ENCODE assay signal across 28 cellular contexts in the genomic region with DNA sequence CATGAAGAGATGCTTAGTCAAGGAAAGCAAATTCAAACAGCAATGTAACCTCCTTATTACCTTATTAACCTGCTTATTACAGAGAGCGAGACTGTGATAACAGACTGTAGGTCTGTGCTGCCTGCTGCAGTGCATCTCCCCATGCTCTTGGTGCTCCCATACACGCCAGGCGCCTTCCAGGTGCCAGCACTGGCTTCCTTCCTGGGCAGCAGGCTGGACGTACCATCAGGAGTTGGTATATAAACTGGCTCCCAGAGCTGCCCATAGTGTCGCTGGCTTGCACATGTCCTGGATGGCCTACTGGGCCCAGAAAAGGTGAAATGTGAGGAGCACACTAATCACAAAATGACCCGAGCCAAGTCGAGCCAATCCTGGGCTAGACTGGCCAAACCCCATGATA.
"Had no signal": no experiment of that assay in that cellular context is flagged by ENCODE, and none has a peak within 500 bp of the region (broad histone marks: within the 10 kb centered on the region; RNA-seq: fewer than 3 reads in every experiment).

No MANE protein-coding gene starts in this region.

- H3K27ac ChIP-seq: RWPE1, VCaP had no signal

- H3K27me3 Mint-ChIP-seq: activated CD4-positive, alpha-beta memory T cell treated with anti-CD3 and anti-CD28 coated beads, Interleukin-2, amount 10 ng/mL, durations not matched to agents 7 days and 5 days; activated naive CD4-positive, alpha-beta T cell treated with anti-CD3 and anti-CD28 coated beads, Interleukin-2, amount 10 ng/mL, durations not matched to agents 7 days and 5 days; activated naive CD8-positive, alpha-beta T cell treated with anti-CD3 and anti-CD28 coated beads for 36 hours; T-cell had no signal

- H3K9me3 Mint-ChIP-seq: activated CD4-positive, alpha-beta memory T cell treated with anti-CD3 and anti-CD28 coated beads, Interleukin-2, amount 10 ng/mL, durations not matched to agents 7 days and 5 days; activated naive CD4-positive, alpha-beta T cell treated with anti-CD3 and anti-CD28 coated beads, Interleukin-2, amount 10 ng/mL, durations not matched to agents 7 days and 5 days; activated naive CD8-positive, alpha-beta T cell treated with anti-CD3 and anti-CD28 coated beads for 36 hours; activated T-cell treated with anti-CD3 and anti-CD28 coated beads, Interleukin-2, amount 50 U/mL, for 72 hours; activated T-helper 2 cell treated with anti-CD3 and anti-CD28 coated beads, Interferon-gamma antibody, Interleukin-2, Interleukin-4, amounts not matched to agents 10 μg/mL and 5 μg/mL and 100 μg/mL, durations not matched to agents 14 hours and 24 hours and 36 hours; T-cell had no signal

- H3K4me3 Mint-ChIP-seq: activated CD4-positive, alpha-beta memory T cell treated with anti-CD3 and anti-CD28 coated beads, Interleukin-2, amount 10 ng/mL, durations not matched to agents 7 days and 5 days; activated naive CD4-positive, alpha-beta T cell treated with anti-CD3 and anti-CD28 coated beads, Interleukin-2, amount 10 ng/mL, durations not matched to agents 7 days and 5 days; activated naive CD8-positive, alpha-beta T cell treated with anti-CD3 and anti-CD28 coated beads for 36 hours; activated T-cell treated with anti-CD3 and anti-CD28 coated beads, Interleukin-2, amount 50 U/mL, for 72 hours; T-cell had no signal

- DNase-seq: activated CD4-positive, alpha-beta memory T cell treated with anti-CD3 and anti-CD28 coated beads, Interleukin-2, amount 10 ng/mL, durations not matched to agents 7 days and 5 days; activated CD4-positive, alpha-beta T cell treated with anti-CD3 and anti-CD28 coated beads, Interleukin-2, amount 50 U/mL, for 1 hour; activated CD4-positive, CD25-positive, alpha-beta regulatory T cell; activated gamma-delta T cell treated with Interleukin-2 at 50 U/mL for 16 hours; activated naive CD4-positive, alpha-beta T cell treated with anti-CD3 and anti-CD28 coated beads, Interleukin-2, amount 10 ng/mL, durations not matched to agents 7 days and 5 days; activated naive CD8-positive, alpha-beta T cell treated with anti-CD3 and anti-CD28 coated beads for 36 hours; activated T-cell treated with anti-CD3 and anti-CD28 coated beads for 4 hours; activated T-cell treated with anti-CD3 and anti-CD28 coated beads, Interleukin-2, amount 50 U/mL, for 72 hours; anterior cingulate cortex; Karpas-422; MM.1S; NCI-H1105; NCI-H1436; NCI-H1694 treated with DMSO at 0.1 percent for 48 hours; NCI-H2029 treated with DMSO at 0.1 percent for 48 hours; NCI-H345; NCI-H510A; NCI-H526 treated with DMSO at 0.1 percent for 48 hours; NCI-H82; NK-92 treated with Interleukin-12 subunit alpha and Interleukin-12 subunit beta, amount 100 ng/mL, for 24 hours; OCI-M1; SHP77 treated with DMSO at 0.1 percent for 48 hours; T-cell; T-helper 2 cell; T1000 had no signal

- H3K27ac Mint-ChIP-seq: activated CD4-positive, alpha-beta memory T cell treated with anti-CD3 and anti-CD28 coated beads, Interleukin-2, amount 10 ng/mL, durations not matched to agents 7 days and 5 days; activated naive CD4-positive, alpha-beta T cell treated with anti-CD3 and anti-CD28 coated beads, Interleukin-2, amount 10 ng/mL, durations not matched to agents 7 days and 5 days; activated naive CD8-positive, alpha-beta T cell treated with anti-CD3 and anti-CD28 coated beads for 36 hours; activated T-cell treated with anti-CD3 and anti-CD28 coated beads, Interleukin-2, amount 50 U/mL, for 72 hours; activated T-helper 2 cell treated with anti-CD3 and anti-CD28 coated beads, Interferon-gamma antibody, Interleukin-2, Interleukin-4, amounts not matched to agents 10 μg/mL and 5 μg/mL and 100 μg/mL, durations not matched to agents 14 hours and 24 hours and 36 hours; T-cell had no signal
